16 cellular contexts compared by ENCODE assay signal in genomic region chr5:89064054-89064453, GRCh38.
A peak's percentile ranks its signal among the peaks of the same experiment; 100 is the strongest.
DNase-seq lines count a peak whose midpoint lies in the region; ATAC-seq, FAIRE-seq and TF ChIP-seq lines count a peak whose summit lies in the region.
"Had no signal": no experiment of that assay in that cellular context is flagged by ENCODE, and none has a peak within 500 bp of the region (broad histone marks: within the 10 kb centered on the region; RNA-seq: fewer than 3 reads in every experiment).

No MANE protein-coding gene starts in this region.

- WGBS in GM12878 (ENCODE audit: insufficient coverage, insufficient replicate concordance, low lambda C conversion rate, missing lambda C conversion rate), result 0% methylated on average over 1 of the region's 1 CpG

- no peak overlapping the region for H3K4me3 Mint-ChIP-seq in GM23338
- H3K4me3 Mint-ChIP-seq: nephron progenitor cell had no signal

- no TSS peak for BruUV-seq in GM12878 (replicated peaks; lab: Mats Ljungman, UMichigan)

- no peaks in the 10 kb centered on the region for H3K27me3 Mint-ChIP-seq in GM23338 (ENCODE audit: insufficient read depth, low read depth, poor library complexity)

- in situ Hi-C loops in GM12878 (cut with MboI), result no loop called here

- H2AFZ ChIP-seq in GM12878 (ENCODE audit: control insufficient read depth, low read depth, low read length) (no peak overlapping the region), GM23338 (no peak overlapping the region)

- SMC1A ChIA-PET in GM12878 (lab: Charles Lee; ENCODE audit: uncharacterized antibody, unreplicated experiment), result interaction anchor here (0.6 to 6.6 kb wide), 20 partner anchors 8 to 392 kb away, joined by 3 to 30 read pairs (median 4); no protein-coding TSS in a partner anchor

- RAD21 ChIA-PET in GM12878 (lab: Charles Lee; ENCODE audit: unreplicated experiment), result interaction anchor here (0.7 to 2.7 kb wide), 16 partner anchors 9 to 660 kb away, joined by 3 to 11 read pairs (median 4); no protein-coding TSS in a partner anchor

- no peak for TF ChIP-seq RAD21 in GM12878 (IDR thresholded peaks at IDR 0.05; ENCODE audit: insufficient read depth, low read depth, low read length)

- TF ChIP-seq EP300 in GM12878 (IDR thresholded peaks at IDR 0.05; ENCODE audit: borderline replicate concordance in 1 of 2, control insufficient read depth in 1 of 2, low read depth in 2 of 2, low read length in 2 of 2), result peak in 1 of 2 experiments; percentile 30; a peak in 1 of 4 replicates

- H3K9me2 ChIP-seq in GM23338 (ENCODE audit: insufficient read depth), result no peaks in the 10 kb centered on the region

- H3K27ac Mint-ChIP-seq in GM23338, result no peak overlapping the region
- H3K27ac Mint-ChIP-seq: nephron progenitor cell had no signal

- TF ChIP-seq CTCF in GM12878 (IDR thresholded peaks at IDR 0.05 in 2 of 3, conservative IDR thresholded peaks at IDR 0.05 in 1 of 3; ENCODE audit: control insufficient read depth in 2 of 3, extremely low read depth in 1 of 3, insufficient read depth in 1 of 3, low read depth in 3 of 3, low read length in 3 of 3), result no peak
- no peak for TF ChIP-seq CTCF in GM23338 (conservative IDR thresholded peaks at IDR 0.05; ENCODE audit: low read depth in 2 of 2)

- CTCF ChIA-PET in GM12878 (lab: Yijun Ruan, JAX), result interaction anchor here (1.2 to 4.9 kb wide), 2 partner anchors 334 to 666 kb away, joined by 3 to 26 read pairs; no protein-coding TSS in a partner anchor

- H3K27me3 ChIP-seq in GM12878 (replicated peaks in 1 of 2; ENCODE audit: control insufficient read depth in 2 of 2, insufficient read depth in 2 of 2, low read length in 1 of 2) (no peaks in the 10 kb centered on the region), GM23338 (ENCODE audit: insufficient read depth) (no peaks in the 10 kb centered on the region)
- H3K27me3 ChIP-seq: Peyer's patch had no signal

- no peaks in the 10 kb centered on the region for H3F3A ChIP-seq in GM23338 (replicated peaks; ENCODE audit: low read depth)

- no peak overlapping the region for H3K9ac ChIP-seq in GM12878 (ENCODE audit: control insufficient read depth, insufficient read depth, low read length)

- H3K4me3 ChIP-seq in GM12878 (no peak overlapping the region), GM23338 (no peak overlapping the region)
- H3K4me3 ChIP-seq: Peyer's patch had no signal

- intact Hi-C loops in GM12878 (cut with micrococcal nuclease; ENCODE audit: unreplicated experiment), result loop anchor here (2.0 kb wide), 1 partner anchor 53 kb away; no protein-coding TSS in a partner anchor

- no peaks in the 10 kb centered on the region for H3K36me3 Mint-ChIP-seq in GM23338 (ENCODE audit: low read depth)

- H4K20me1 ChIP-seq in GM12878 (ENCODE audit: control insufficient read depth, insufficient read depth) (no peaks in the 10 kb centered on the region), GM23338 (replicated peaks; ENCODE audit: insufficient read depth) (no peaks in the 10 kb centered on the region)

- H3K4me1 Mint-ChIP-seq in GM23338, result peaks cover 6% of the 10 kb centered on the region; the same call in 2 of the 3 replicates

- no peak for FAIRE-seq in GM12878 (lab: Jason Lieb, UNC)
- FAIRE-seq in HTR-8/SVneo (lab: Jason Lieb, UNC), result no peak

- H3K9me3 Mint-ChIP-seq in GM23338, result no peaks in the 10 kb centered on the region
- H3K9me3 Mint-ChIP-seq: nephron progenitor cell had no signal

- H3K4me2 ChIP-seq in GM12878 (ENCODE audit: control insufficient read depth, insufficient read depth) (no peak overlapping the region), GM23338 (no peak overlapping the region)

- no peaks in the 10 kb centered on the region; the same call in 1 of the 3 replicates for H3K9me3 ChIP-seq in GM12878 (replicated peaks; ENCODE audit: control insufficient read depth, insufficient read depth, low read length)
- H3K9me3 ChIP-seq: Peyer's patch had no signal

- TF ChIP-seq POLR2A in GM12878 (IDR thresholded peaks at IDR 0.05; ENCODE audit: low read depth, low read length), result no peak

- no peaks in the 10 kb centered on the region for H3K79me2 ChIP-seq in GM12878 (ENCODE audit: control insufficient read depth, insufficient read depth, low read length)
- H3K79me2 ChIP-seq in GM23338 (replicated peaks; ENCODE audit: insufficient read depth), result no peaks in the 10 kb centered on the region

- H3K4me1 ChIP-seq in GM12878 (ENCODE audit: control insufficient read depth, insufficient read depth, low read length) (peaks cover 10% of the 10 kb centered on the region), GM23338 (ENCODE audit: insufficient read depth) (no peaks in the 10 kb centered on the region; the same call in 1 of the 2 replicates)
- H3K4me1 ChIP-seq: Peyer's patch had no signal

- ATAC-seq in GM18520 (IDR thresholded peaks at IDR 0.05; ENCODE audit: unreplicated experiment) (peak; percentile 72), GM21576 (IDR thresholded peaks at IDR 0.05; ENCODE audit: unreplicated experiment) (peak; percentile 53), HG03354 (IDR thresholded peaks at IDR 0.05; ENCODE audit: poor library complexity, severe bottlenecking, unreplicated experiment) (peak; percentile 73), GM12878 (peak; percentile 86), GM23338 (no peak)
- ATAC-seq: left ventricle myocardium superior had no signal

- DNase-seq in GM12878 (ENCODE audit: low read depth, low spot score) (no peak), NCI-H2227 treated with DMSO at 0.1 percent for 48 hours (lab: John Stamatoyannopoulos, UW) (no peak), GM23338 (ENCODE audit: low spot score) (no peak), HTR-8/SVneo (ENCODE audit: insufficient read length, low spot score) (no peak), RKO (ENCODE audit: low spot score) (no peak)
- DNase-seq: activated T-cell treated with anti-CD3 and anti-CD28 coated beads, Interleukin-2, amount 50 U/mL, for 48 hours; left ventricle myocardium superior; NCI-H1436 treated with DMSO at 0.1 percent for 48 hours; NCI-H510A treated with DMSO at 0.1 percent for 48 hours; nephron progenitor cell; Peyer's patch; right cardiac atrium; stimulated activated naive CD4-positive, alpha-beta T cell treated with Interleukin-2 at 50 U/mL for 16 hours had no signal

- H3K36me3 ChIP-seq in GM12878 (ENCODE audit: control insufficient read depth in 2 of 2, insufficient read depth in 2 of 2, low read length in 1 of 2) (no peaks in the 10 kb centered on the region), GM23338 (ENCODE audit: insufficient read depth) (no peaks in the 10 kb centered on the region)
- H3K36me3 ChIP-seq: Peyer's patch had no signal

- H3K27ac ChIP-seq in GM12878 (ENCODE audit: control insufficient read depth, insufficient read depth) (no peak overlapping the region), GM23338 (ENCODE audit: low read depth) (no peak overlapping the region)
- H3K27ac ChIP-seq: Peyer's patch had no signal

- POLR2A ChIA-PET in GM12878 (lab: Charles Lee), result interaction anchor here (0.8 to 0.9 kb wide), 2 partner anchors 171 to 175 kb away, joined by 3 to 8 read pairs; no protein-coding TSS in a partner anchor

TF ChIP-seq in GM12878, 131 proteins besides CTCF, POLR2A, EP300 and RAD21 (continues in another document):
- TF ChIP-seq BHLHE40 (IDR thresholded peaks at IDR 0.05; ENCODE audit: borderline replicate concordance in 1 of 2, low read depth in 2 of 2, low read length in 1 of 2) (no peak), BRCA1 (IDR thresholded peaks at IDR 0.05; ENCODE audit: low read depth, low read length) (no peak), BCLAF1 (IDR thresholded peaks at IDR 0.05) (no peak), IKZF1 (conservative IDR thresholded peaks at IDR 0.05) (0 out of 2 replicates have a peak, but pooled peaks have one; percentile 16)

TF ChIP-seq in GM23338, 12 proteins besides CTCF, POLR2A, EP300 and RAD21 (continues in another document):
- TF ChIP-seq EZH2 (IDR thresholded peaks at IDR 0.05; ENCODE audit: low read depth, unreplicated experiment) (no peak), CREB1 (CRISPR knock-in tag; IDR thresholded peaks at IDR 0.05; ENCODE audit: low read depth) (no peak), ETS1 (IDR thresholded peaks at IDR 0.05) (no peak)
